In genomic region chr3:193859195-193859594, GRCh38 we compare ENCODE assay signal across 21 cellular contexts.
"Had no signal": no experiment of that assay in that cellular context is flagged by ENCODE, and none has a peak within 500 bp of the region (broad histone marks: within the 10 kb centered on the region; RNA-seq: fewer than 3 reads in every experiment).

No MANE protein-coding gene starts in this region.

- H3K27ac Mint-ChIP-seq: activated CD4-positive, alpha-beta memory T cell treated with anti-CD3 and anti-CD28 coated beads for 36 hours; activated naive CD8-positive, alpha-beta T cell treated with anti-CD3 and anti-CD28 coated beads, Interleukin-2, amount 10 ng/mL, durations not matched to agents 7 days and 5 days had no signal

- H3K4me3 Mint-ChIP-seq: activated CD4-positive, alpha-beta memory T cell treated with anti-CD3 and anti-CD28 coated beads for 36 hours; activated naive CD8-positive, alpha-beta T cell treated with anti-CD3 and anti-CD28 coated beads, Interleukin-2, amount 10 ng/mL, durations not matched to agents 7 days and 5 days; neural crest cell had no signal

- H3K36me3 ChIP-seq: lower lobe of right lung, prostate gland, right atrium auricular region, upper lobe of right lung had no signal

- H3K27ac ChIP-seq: dorsolateral prefrontal cortex, lower lobe of right lung, prostate gland, right atrium auricular region, testis, upper lobe of right lung had no signal

- H3K36me3 Mint-ChIP-seq: activated CD4-positive, alpha-beta memory T cell treated with anti-CD3 and anti-CD28 coated beads for 36 hours; activated naive CD8-positive, alpha-beta T cell treated with anti-CD3 and anti-CD28 coated beads, Interleukin-2, amount 10 ng/mL, durations not matched to agents 7 days and 5 days had no signal

- H3K4me3 ChIP-seq: dorsolateral prefrontal cortex, lower lobe of right lung, prostate gland, right atrium auricular region, skin epidermis, testis, upper lobe of right lung had no signal

- ATAC-seq: lower lobe of right lung, upper lobe of right lung had no signal

- H3K4me1 Mint-ChIP-seq: activated naive CD8-positive, alpha-beta T cell treated with anti-CD3 and anti-CD28 coated beads, Interleukin-2, amount 10 ng/mL, durations not matched to agents 7 days and 5 days had no signal

- H3K27me3 Mint-ChIP-seq: activated CD4-positive, alpha-beta memory T cell treated with anti-CD3 and anti-CD28 coated beads for 36 hours had no signal

- H3K27me3 ChIP-seq: dorsolateral prefrontal cortex, right atrium auricular region, testis, upper lobe of right lung had no signal

- H3K9me3 Mint-ChIP-seq: activated CD4-positive, alpha-beta memory T cell treated with anti-CD3 and anti-CD28 coated beads for 36 hours; activated naive CD8-positive, alpha-beta T cell treated with anti-CD3 and anti-CD28 coated beads, Interleukin-2, amount 10 ng/mL, durations not matched to agents 7 days and 5 days; neural crest cell had no signal

- H3K9me3 ChIP-seq: lower lobe of right lung, prostate gland, right atrium auricular region, testis, upper lobe of right lung had no signal

- H3K4me1 ChIP-seq: lower lobe of right lung, prostate gland had no signal

- DNase-seq: activated CD4-positive, alpha-beta memory T cell treated with anti-CD3 and anti-CD28 coated beads for 36 hours; activated naive CD4-positive, alpha-beta T cell treated with Interleukin-2 at 50 U/mL for 16 hours; activated naive CD8-positive, alpha-beta T cell treated with anti-CD3 and anti-CD28 coated beads, Interleukin-2, amount 10 ng/mL, durations not matched to agents 7 days and 5 days; activated T-cell treated with anti-CD3 and anti-CD28 coated beads for 4 hours; amygdala; dorsolateral prefrontal cortex; hypothalamus; islet precursor cell; lower lobe of right lung; midbrain; stimulated activated CD4-positive, alpha-beta T cell treated with anti-CD3 and anti-CD28 coated beads, Interleukin-15, amount 100 ng/mL, for 24 hours; stimulated activated CD4-positive, alpha-beta T cell treated with anti-CD3 and anti-CD28 coated beads, Interleukin-4, amount 100 ng/mL, for 1 hour; SW 1271; testis; upper lobe of right lung had no signal

- FAIRE-seq: frontal cortex, TTC549 had no signal
